ENCODE assay signal across 8 cellular contexts in genomic region chr10:72625608-72626443, GRCh38. TPM values are rescaled to one million over a fixed set of nuclear protein-coding genes. Genes with fewer than 3 reads are reported as not detected.
DNase-seq lines count a peak whose midpoint lies in the region; ATAC-seq, FAIRE-seq and TF ChIP-seq lines count a peak whose summit lies in the region.

A gene with protein sequence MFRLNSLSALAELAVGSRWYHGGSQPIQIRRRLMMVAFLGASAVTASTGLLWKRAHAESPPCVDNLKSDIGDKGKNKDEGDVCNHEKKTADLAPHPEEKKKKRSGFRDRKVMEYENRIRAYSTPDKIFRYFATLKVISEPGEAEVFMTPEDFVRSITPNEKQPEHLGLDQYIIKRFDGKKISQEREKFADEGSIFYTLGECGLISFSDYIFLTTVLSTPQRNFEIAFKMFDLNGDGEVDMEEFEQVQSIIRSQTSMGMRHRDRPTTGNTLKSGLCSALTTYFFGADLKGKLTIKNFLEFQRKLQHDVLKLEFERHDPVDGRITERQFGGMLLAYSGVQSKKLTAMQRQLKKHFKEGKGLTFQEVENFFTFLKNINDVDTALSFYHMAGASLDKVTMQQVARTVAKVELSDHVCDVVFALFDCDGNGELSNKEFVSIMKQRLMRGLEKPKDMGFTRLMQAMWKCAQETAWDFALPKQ (minus strand): TSS chr10:72626079. CDS start chr10:72566793, 59,286 bp downstream.

- DNase-seq in Caki2 (ENCODE audit: low read depth) (peak; percentile 96), mesothelial cell of epicardium (ENCODE audit: low spot score in 2 of 2, unreplicated experiment in 2 of 2) (peak; percentile 92 to 93)
- peak; percentile 95 for DNase-seq in activated CD8-positive, alpha-beta memory T cell treated with anti-CD3 and anti-CD28 coated beads, Interleukin-2, amount 50 U/mL, for 4 hours
- peak; percentile 90 to 92 for DNase-seq in stimulated activated CD8-positive, alpha-beta memory T cell treated with anti-CD3 and anti-CD28 coated beads, Interleukin-15, amount 100 ng/mL, for 48 hours (ENCODE audit: low read depth in 2 of 2)

- H3K9me2 ChIP-seq in OCI-LY1 (ENCODE audit: low read depth, low read length): no peaks in the 10 kb centered on the region

- H3F3A ChIP-seq in OCI-LY1 (ENCODE audit: insufficient read depth, low read length): no peaks in the 10 kb centered on the region

- H3K27me3 Mint-ChIP-seq in mesothelial cell of epicardium (ENCODE audit: low read depth): no peaks in the 10 kb centered on the region

- under 1% methylated on average over 46 of the region's 49 CpGs for WGBS in HUES64

- no peaks in the 10 kb centered on the region for H4K20me1 ChIP-seq in OCI-LY1 (ENCODE audit: insufficient read depth, low read length)

- H3K9me3 ChIP-seq in HUES64 (ENCODE audit: insufficient read depth, low read depth, low read length) (no peaks in the 10 kb centered on the region), OCI-LY1 (ENCODE audit: low read length) (no peaks in the 10 kb centered on the region)

- H3K36me3 Mint-ChIP-seq in mesothelial cell of epicardium: peaks cover 4% of the 10 kb centered on the region

- H3K9ac ChIP-seq in HUES64 (ENCODE audit: low read depth, low read length) (peak within 1 kb of the TSS; percentile 81), OCI-LY1 (ENCODE audit: low read length) (peak within 1 kb of the TSS; percentile 92)

- peak within 1 kb of the TSS; percentile 97 for H3K4me3 ChIP-seq in HUES64 (ENCODE audit: low read length)
- peak within 1 kb of the TSS; percentile 88 for H3K4me3 ChIP-seq in OCI-LY1 (ENCODE audit: low read depth, low read length, poor library complexity, severe bottlenecking)

- H3K36me3 ChIP-seq in HUES64 (ENCODE audit: insufficient read depth, low read length) (no peaks in the 10 kb centered on the region), OCI-LY1 (ENCODE audit: insufficient read depth, low read length) (no peaks in the 10 kb centered on the region)

- peak within 1 kb of the TSS; percentile 97 for H3K4me3 Mint-ChIP-seq in mesothelial cell of epicardium

- peaks cover 9% of the 10 kb centered on the region for H3K4me1 Mint-ChIP-seq in mesothelial cell of epicardium

- peak within 1 kb of the TSS; percentile 66 for H2AFZ ChIP-seq in OCI-LY1 (ENCODE audit: low read length)

- H3K79me2 ChIP-seq in OCI-LY1 (ENCODE audit: insufficient read depth, low read length): peaks cover 19% of the 10 kb centered on the region

- FAIRE-seq in endometrium (lab: Jason Lieb, UNC): peak; percentile 80

- H3K27ac Mint-ChIP-seq in mesothelial cell of epicardium: peak within 1 kb of the TSS; percentile 97

- H3K4me1 ChIP-seq in HUES64 (ENCODE audit: insufficient read depth, low read length): peaks cover 11% of the 10 kb centered on the region
- peaks cover 23% of the 10 kb centered on the region for H3K4me1 ChIP-seq in OCI-LY1 (ENCODE audit: insufficient read depth, low read length, severe bottlenecking)

- no peaks in the 10 kb centered on the region for H3K9me3 Mint-ChIP-seq in mesothelial cell of epicardium

- H3K27ac ChIP-seq in HUES64 (ENCODE audit: low read depth, low read length) (peak within 1 kb of the TSS; percentile 88), OCI-LY1 (ENCODE audit: low read depth, low read length, poor library complexity, severe bottlenecking) (peak within 1 kb of the TSS; percentile 19)

- H3K27me3 ChIP-seq in HUES64 (ENCODE audit: insufficient read depth, low read length) (no peaks in the 10 kb centered on the region), OCI-LY1 (ENCODE audit: insufficient read depth, low read length) (no peaks in the 10 kb centered on the region)

- in situ Hi-C loops in Caki2 (cut with HindIII; ENCODE audit: low pct_unique_long_range_greater_than_20kb, low sequenced_read_pairs): no loop called here

- peak; percentile 94 for ATAC-seq in GM21423 (IDR thresholded peaks at IDR 0.05; ENCODE audit: unreplicated experiment)

- peak within 1 kb of the TSS; percentile 94 for H3K4me2 ChIP-seq in OCI-LY1 (ENCODE audit: low read length)

- TF ChIP-seq CTCF in OCI-LY1 (IDR thresholded peaks at IDR 0.05; ENCODE audit: low read length): no peak
- TF ChIP-seq CTCF in mesothelial cell of epicardium (IDR thresholded peaks at IDR 0.05; ENCODE audit: unreplicated experiment): no peak

RNA-seq across cellular contexts. Expression of the gene that starts here (rescaled TPM):
- total RNA-seq in Caki2 (2014; rRNA removed; shearing (Covaris generic); ENCODE audit: low replicate concordance): 74.7 and 83.2 TPM in 2 replicates
- polyA plus RNA-seq in HUES64 (2013, experiment 1 of 2): 23.0 TPM
- polyA plus RNA-seq in HUES64 (2013, experiment 2 of 2): 28.6 TPM
- 58.2 to 63.4 TPM (median 63.4 TPM) in 3 replicates for total RNA-seq in mesothelial cell of epicardium

Comparison
In these comparisons a context has a peak if more than half of its experiments do, and no peak if none do; other contexts are left out.
1. Peak in every context shown above with its lines: DNase-seq, ATAC-seq, H3K4me3 ChIP-seq and H3K27ac ChIP-seq.